ENCODE assay signal across 1 cellular context in genomic region chr14:105908481-105908911, GRCh38.
TF ChIP-seq lines count a peak whose summit lies in the region.

No MANE protein-coding gene starts in this region.

TF ChIP-seq in GM12878, 131 proteins besides CTCF, POLR2A, EP300 and RAD21 (continued from another document):
- TF ChIP-seq ZBTB11 (CRISPR knock-in tag; IDR thresholded peaks at IDR 0.05) (no peak), MLLT1 (IDR thresholded peaks at IDR 0.05) (no peak), MEF2A (IDR thresholded peaks at IDR 0.05; ENCODE audit: insufficient read depth, low read depth, low read length) (no peak), GABPA (IDR thresholded peaks at IDR 0.05; ENCODE audit: low read depth) (no peak), MTA2 (IDR thresholded peaks at IDR 0.05; ENCODE audit: low read depth) (no peak), TBL1XR1 (IDR thresholded peaks at IDR 0.05; ENCODE audit: low read depth, low read length) (no peak), NR2C1 (IDR thresholded peaks at IDR 0.05) (no peak), JUND (IDR thresholded peaks at IDR 0.05; ENCODE audit: low read depth, low read length) (no peak), FOXK2 (IDR thresholded peaks at IDR 0.05) (no peak), BACH1 (IDR thresholded peaks at IDR 0.05; ENCODE audit: borderline replicate concordance) (no peak), CBFB (IDR thresholded peaks at IDR 0.05; ENCODE audit: low read depth) (no peak), CHD4 (IDR thresholded peaks at IDR 0.05) (no peak), RUNX3 (IDR thresholded peaks at IDR 0.05; ENCODE audit: low read length) (peak; percentile 51; the same call in 1 of the 2 replicates), ATF7 (IDR thresholded peaks at IDR 0.05; ENCODE audit: low read depth) (no peak), CREM (IDR thresholded peaks at IDR 0.05; ENCODE audit: low read depth) (peak; percentile 12; the same call in 1 of the 2 replicates), FOXM1 (IDR thresholded peaks at IDR 0.05; ENCODE audit: low read depth, low read length) (no peak), ZZZ3 (IDR thresholded peaks at IDR 0.05; ENCODE audit: control insufficient read depth, insufficient read length, low read depth) (no peak)
- TF ChIP-seq, protein P1, sequence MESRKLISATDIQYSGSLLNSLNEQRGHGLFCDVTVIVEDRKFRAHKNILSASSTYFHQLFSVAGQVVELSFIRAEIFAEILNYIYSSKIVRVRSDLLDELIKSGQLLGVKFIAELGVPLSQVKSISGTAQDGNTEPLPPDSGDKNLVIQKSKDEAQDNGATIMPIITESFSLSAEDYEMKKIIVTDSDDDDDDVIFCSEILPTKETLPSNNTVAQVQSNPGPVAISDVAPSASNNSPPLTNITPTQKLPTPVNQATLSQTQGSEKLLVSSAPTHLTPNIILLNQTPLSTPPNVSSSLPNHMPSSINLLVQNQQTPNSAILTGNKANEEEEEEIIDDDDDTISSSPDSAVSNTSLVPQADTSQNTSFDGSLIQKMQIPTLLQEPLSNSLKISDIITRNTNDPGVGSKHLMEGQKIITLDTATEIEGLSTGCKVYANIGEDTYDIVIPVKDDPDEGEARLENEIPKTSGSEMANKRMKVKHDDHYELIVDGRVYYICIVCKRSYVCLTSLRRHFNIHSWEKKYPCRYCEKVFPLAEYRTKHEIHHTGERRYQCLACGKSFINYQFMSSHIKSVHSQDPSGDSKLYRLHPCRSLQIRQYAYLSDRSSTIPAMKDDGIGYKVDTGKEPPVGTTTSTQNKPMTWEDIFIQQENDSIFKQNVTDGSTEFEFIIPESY (IDR thresholded peaks at IDR 0.05): no peak
